In the genomic region with DNA sequence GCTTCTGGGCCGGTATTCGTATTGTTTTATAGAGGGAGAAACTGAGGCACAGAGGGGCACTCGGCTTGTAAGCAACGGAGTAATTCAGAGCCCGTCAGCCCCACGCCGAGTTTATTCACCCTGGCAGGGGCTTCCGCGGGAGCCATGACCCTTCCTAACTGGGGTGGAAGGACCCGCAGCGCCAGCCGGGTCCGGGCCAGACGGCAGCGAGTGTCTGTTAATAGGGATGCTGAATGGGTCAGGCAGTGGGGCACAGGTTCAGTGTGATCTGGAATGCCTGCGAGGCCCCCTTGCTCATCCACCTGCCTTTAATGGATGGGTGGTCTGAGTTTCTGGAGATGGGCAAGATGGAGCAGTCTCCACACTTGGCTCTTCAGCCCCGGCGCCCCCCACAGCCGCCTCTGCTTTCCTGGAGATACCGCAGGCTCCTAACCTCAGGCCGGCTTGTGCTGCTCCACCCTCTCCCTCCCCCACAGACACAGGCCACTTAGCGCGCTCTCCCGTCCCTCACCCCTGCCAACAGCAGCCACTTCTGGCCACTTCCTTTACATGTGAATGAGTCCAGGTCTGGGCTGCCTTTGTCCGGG, we compare ENCODE assay signal across 9 cellular contexts.
DNase-seq lines count a peak whose midpoint lies in the region; ATAC-seq, FAIRE-seq and TF ChIP-seq lines count a peak whose summit lies in the region.
"Had no signal": no experiment of that assay in that cellular context is flagged by ENCODE, and none has a peak within 500 bp of the region (broad histone marks: within the 10 kb centered on the region; RNA-seq: fewer than 3 reads in every experiment).

No MANE protein-coding gene starts in this region.

- H4K20me1 ChIP-seq in endothelial cell of umbilical vein (replicated peaks; ENCODE audit: control insufficient read depth, extremely low read depth, insufficient read depth, low read length): no peaks in the 10 kb centered on the region

- FAIRE-seq in endothelial cell of umbilical vein (lab: Jason Lieb, UNC): no peak
- FAIRE-seq: RCC 7860 had no signal

- dilution Hi-C loops in endothelial cell of umbilical vein (cut with MboI; ENCODE audit: extremely low pct_ligation_motif_present, low sequenced_read_pairs): no loop called here

- TF ChIP-seq POLR2A in endothelial cell of umbilical vein (IDR thresholded peaks at IDR 0.05; ENCODE audit: low read depth, low read length) (no peak), ovary (IDR thresholded peaks at IDR 0.05) (no peak)

- H2AFZ ChIP-seq in endothelial cell of umbilical vein (ENCODE audit: low read depth, low read length): no peak overlapping the region

- H3K4me1 Mint-ChIP-seq in T-helper 17 cell: peaks cover 33% of the 10 kb centered on the region

- H3K9ac ChIP-seq in endothelial cell of umbilical vein (replicated peaks; ENCODE audit: extremely low read depth, insufficient read depth, low read length): no peak overlapping the region

- TF ChIP-seq CTCF in endothelial cell of umbilical vein (IDR thresholded peaks at IDR 0.05; ENCODE audit: extremely low read depth in 1 of 2, insufficient read depth in 1 of 2, low read depth in 1 of 2, low read length in 2 of 2) (no peak), ovary (IDR thresholded peaks at IDR 0.05) (no peak)

- intact Hi-C loops in endothelial cell of umbilical vein (cut with micrococcal nuclease) (no loop called here), ovary (cut with DNase I) (no loop called here)

- no peaks in the 10 kb centered on the region for H3K36me3 ChIP-seq in endothelial cell of umbilical vein (ENCODE audit: control insufficient read depth in 2 of 2, extremely low read depth in 1 of 2, insufficient read depth in 2 of 2, low read length in 2 of 2)
- no peaks in the 10 kb centered on the region for H3K36me3 ChIP-seq in ovary

- no TSS peak for BruUV-seq in endothelial cell of umbilical vein (replicated peaks; lab: Mats Ljungman, UMichigan)

- TF ChIP-seq EP300 in ovary (IDR thresholded peaks at IDR 0.05): no peak

- no peak overlapping the region for H3K4me2 ChIP-seq in endothelial cell of umbilical vein (ENCODE audit: insufficient read depth, low read length)

- H3K79me2 ChIP-seq in endothelial cell of umbilical vein (ENCODE audit: control insufficient read depth, insufficient read depth, low read length): no peaks in the 10 kb centered on the region

- H3K9me3 ChIP-seq in T-helper 17 cell (ENCODE audit: control insufficient read depth, low read length, poor library complexity, severe bottlenecking) (no peaks in the 10 kb centered on the region), endothelial cell of umbilical vein (replicated peaks; ENCODE audit: control insufficient read depth, insufficient read depth, low read length) (no peaks in the 10 kb centered on the region), ovary (no peaks in the 10 kb centered on the region)

- CTCF ChIA-PET in endothelial cell of umbilical vein (lab: Charles Lee): no interaction called here

- no peak overlapping the region for H3K4me3 ChIP-seq in endothelial cell of umbilical vein (replicated peaks in 1 of 3; ENCODE audit: insufficient read depth in 1 of 3, low read depth in 1 of 3, low read length in 3 of 3)
- peak overlapping the region; percentile 52 for H3K4me3 ChIP-seq in ovary

- POLR2A ChIA-PET in endothelial cell of umbilical vein (lab: Charles Lee): no interaction called here

- WGBS in ovary, 3 donors: 15 to 30% (median 21%) methylated on average over 25 of the region's 25 CpGs

- peaks cover 9% of the 10 kb centered on the region for H3K4me1 ChIP-seq in endothelial cell of umbilical vein (ENCODE audit: control insufficient read depth, extremely low read depth, insufficient read depth, low read length)
- peaks cover 14% of the 10 kb centered on the region for H3K4me1 ChIP-seq in ovary (ENCODE audit: insufficient read depth)

- ATAC-seq in T-helper 17 cell: no peak
- ATAC-seq in HG03045 (IDR thresholded peaks at IDR 0.05; ENCODE audit: unreplicated experiment): no peak
- no peak for ATAC-seq in HG02938 (IDR thresholded peaks at IDR 0.05; ENCODE audit: unreplicated experiment)
- no peak for ATAC-seq in HG02610 (IDR thresholded peaks at IDR 0.05; ENCODE audit: unreplicated experiment)

- peak overlapping the region; percentile 94 for H3K4me3 Mint-ChIP-seq in T-helper 17 cell

- H3K27me3 ChIP-seq in endothelial cell of umbilical vein (ENCODE audit: control insufficient read depth in 2 of 2, insufficient read depth in 2 of 2, low read length in 2 of 2) (peaks cover 33 to 42% of the 10 kb centered on the region in 2 experiments), ovary (no peaks in the 10 kb centered on the region)

- peak overlapping the region; percentile 85 for H3K27ac Mint-ChIP-seq in T-helper 17 cell

- peak; percentile 38 for DNase-seq in Daoy (ENCODE audit: low read depth)
- DNase-seq in T-helper 17 cell: no peak
- no peak for DNase-seq in endothelial cell of umbilical vein (ENCODE audit: low read depth, low spot score)
- DNase-seq in ovary: peak in 2 of 5 donors; percentile 39 to 41
- no peak for DNase-seq in NCI-H187 (lab: John Stamatoyannopoulos, UW)

- H3K27ac ChIP-seq in endothelial cell of umbilical vein (ENCODE audit: insufficient read depth, low read depth, low read length): no peak overlapping the region
- no peak overlapping the region for H3K27ac ChIP-seq in ovary

- H3K36me3 Mint-ChIP-seq in T-helper 17 cell (ENCODE audit: low read depth): peaks cover 10% of the 10 kb centered on the region

- H3K9me1 ChIP-seq in endothelial cell of umbilical vein (replicated peaks; ENCODE audit: control insufficient read depth, extremely low read depth, insufficient read depth, low read length): no peaks in the 10 kb centered on the region

- H3K27me3 Mint-ChIP-seq in T-helper 17 cell: peaks cover 18% of the 10 kb centered on the region

TF ChIP-seq in endothelial cell of umbilical vein, 7 proteins besides CTCF, POLR2A, EP300 and RAD21:
- TF ChIP-seq JUN (IDR thresholded peaks at IDR 0.05; ENCODE audit: borderline replicate concordance, insufficient read depth, insufficient read length, low read depth): no peak
- peak; percentile 63 for TF ChIP-seq EZH2 (IDR thresholded peaks at IDR 0.05; ENCODE audit: borderline replicate concordance, low read depth, low read length, severe bottlenecking)
- TF ChIP-seq FOS (IDR thresholded peaks at IDR 0.05; ENCODE audit: borderline replicate concordance, insufficient read depth, low read length): no peak
- TF ChIP-seq MYC (IDR thresholded peaks at IDR 0.05; ENCODE audit: low read depth, low read length): no peak
- no peak for TF ChIP-seq GATA2 (IDR thresholded peaks at IDR 0.05; ENCODE audit: insufficient read depth, insufficient read length, low read depth, low read length)
- TF ChIP-seq POLR2AphosphoS5 (IDR thresholded peaks at IDR 0.05; ENCODE audit: insufficient read depth, low read depth, low read length): no peak
